8 cellular contexts compared by ENCODE assay signal in genomic region chr19:52601025-52601973, GRCh38. TPM values are rescaled to one million over a fixed set of nuclear protein-coding genes. Genes with fewer than 3 reads are reported as not detected.
A peak's percentile ranks its signal among the peaks of the same experiment; 100 is the strongest.
DNase-seq lines count a peak whose midpoint lies in the region; ATAC-seq and TF ChIP-seq lines count a peak whose summit lies in the region.

No MANE protein-coding gene starts in this region.

- no peaks in the 10 kb centered on the region for H3K27me3 Mint-ChIP-seq in activated CD4-positive, alpha-beta T cell treated with anti-CD3 and anti-CD28 coated beads for 36 hours

- POLR2A ChIA-PET in activated CD4-positive, alpha-beta T cell treated with anti-CD3 and anti-CD28 coated beads for 36 hours (lab: Charles Lee), result no interaction called here

- peak overlapping the region; percentile 83 for H3K27ac Mint-ChIP-seq in activated CD4-positive, alpha-beta T cell treated with anti-CD3 and anti-CD28 coated beads for 36 hours

- H3K9me3 ChIP-seq in colonic mucosa, result peaks cover 6% of the 10 kb centered on the region

- peaks cover 26% of the 10 kb centered on the region for H3K4me1 Mint-ChIP-seq in activated CD4-positive, alpha-beta T cell treated with anti-CD3 and anti-CD28 coated beads for 36 hours

- peak overlapping the region; percentile 86 for H3K4me3 Mint-ChIP-seq in activated CD4-positive, alpha-beta T cell treated with anti-CD3 and anti-CD28 coated beads for 36 hours

- H3K27ac ChIP-seq in colonic mucosa, result peak overlapping the region; percentile 85

- no peaks in the 10 kb centered on the region for H3K4me1 ChIP-seq in colonic mucosa

- ATAC-seq in GM18873 (IDR thresholded peaks at IDR 0.05; ENCODE audit: low FRiP score, unreplicated experiment), result peak; percentile 63
- ATAC-seq in HG03159 (IDR thresholded peaks at IDR 0.05; ENCODE audit: unreplicated experiment), result peak; percentile 93
- peak; percentile 98 for ATAC-seq in activated CD4-positive, alpha-beta T cell treated with anti-CD3 and anti-CD28 coated beads for 36 hours

- peak overlapping the region; percentile 70 to 79 for H3K9ac ChIP-seq in colonic mucosa (ENCODE audit: low read depth in 2 of 2, low read length in 2 of 2)

- peaks cover 60% of the 10 kb centered on the region for H3K36me3 Mint-ChIP-seq in activated CD4-positive, alpha-beta T cell treated with anti-CD3 and anti-CD28 coated beads for 36 hours (ENCODE audit: low read depth)

- CTCF ChIA-PET in activated CD4-positive, alpha-beta T cell treated with anti-CD3 and anti-CD28 coated beads for 36 hours (lab: Charles Lee), result no interaction called here

- intact Hi-C loops in activated CD4-positive, alpha-beta T cell treated with anti-CD3 and anti-CD28 coated beads for 36 hours (cut with DNase I, micrococcal nuclease), result loop anchor here (1.0 to 5.0 kb wide), 10 partner anchors 31 to 354 kb away; partner anchors contain the start of genes ZNF701 (in 2 of the 2), ZNF808 (in 2 of the 2), ZNF83 (in 2 of the 2) and ZNF528 (in 1 of the 2)
- intact Hi-C loops in colonic mucosa (cut with DNase I), result no loop called here

- H3K9me3 Mint-ChIP-seq in activated CD4-positive, alpha-beta T cell treated with anti-CD3 and anti-CD28 coated beads for 36 hours (ENCODE audit: low read depth), result peaks cover 36% of the 10 kb centered on the region

- DNase-seq in AG09319 (ENCODE audit: extremely low read depth, low read depth) (peak; percentile 77), NCI-H2227 treated with DMSO at 0.1 percent for 48 hours (lab: John Stamatoyannopoulos, UW) (peak; percentile 68), colonic mucosa (peak; percentile 98), left kidney (ENCODE audit: low read depth, low spot score) (peak; percentile 96)
- peak; percentile 97 for DNase-seq in activated CD4-positive, alpha-beta T cell treated with anti-CD3 and anti-CD28 coated beads for 36 hours
- peak; percentile 86 to 91 (median 91) for DNase-seq in stimulated activated CD4-positive, alpha-beta T cell treated with anti-CD3 and anti-CD28 coated beads, Interleukin-1b, Interleukin-23, amount 100 ng/mL, for 24 hours (ENCODE audit: low read depth in 4 of 4, low spot score in 1 of 4)

- H3K4me3 ChIP-seq in colonic mucosa, result peak overlapping the region; percentile 67

- TF ChIP-seq CTCF in AG09319 (IDR thresholded peaks at IDR 0.05; ENCODE audit: low read depth, low read length), result peak; percentile 16
- no peak for TF ChIP-seq CTCF in colonic mucosa (IDR thresholded peaks at IDR 0.05)

- no peaks in the 10 kb centered on the region for H3K27me3 ChIP-seq in colonic mucosa

- H3K36me3 ChIP-seq in colonic mucosa, result no peaks in the 10 kb centered on the region

RNA-seq across cellular contexts. Expression of gene ZNF701, which starts 31.2 kb away (rescaled TPM):
- total RNA-seq in activated CD4-positive, alpha-beta T cell treated with anti-CD3 and anti-CD28 coated beads for 36 hours, result 10 to 100 TPM; 19.0 to 21.5 TPM
- total RNA-seq in colonic mucosa, result 10 to 100 TPM; 20.2 to 20.6 TPM

RNA-seq across cellular contexts. Expression of gene ZNF83, which starts 36.9 kb away (rescaled TPM):
- total RNA-seq in activated CD4-positive, alpha-beta T cell treated with anti-CD3 and anti-CD28 coated beads for 36 hours, result 10 to 100 TPM; 23.8 to 27.5 TPM
- total RNA-seq in colonic mucosa, result 10 to 100 TPM in 1 of 2 donors, 1 to 10 TPM in 1; 9.6 to 19.7 TPM

Comparison
In these comparisons a context has a peak if more than half of its experiments do, and no peak if none do; other contexts are left out.
1. Peak in every context shown above with its lines: DNase-seq, ATAC-seq, H3K4me3 ChIP-seq and H3K27ac ChIP-seq.